In genomic region chr2:120424274-120424796, GRCh38 we compare ENCODE assay signal across 24 cellular contexts.
DNase-seq lines count a peak whose midpoint lies in the region; ATAC-seq and TF ChIP-seq lines count a peak whose summit lies in the region.
"Had no signal": no experiment of that assay in that cellular context is flagged by ENCODE, and none has a peak within 500 bp of the region (broad histone marks: within the 10 kb centered on the region; RNA-seq: fewer than 3 reads in every experiment).

No MANE protein-coding gene starts in this region.

- intact Hi-C loops in spleen (cut with DNase I; ENCODE audit: low total_unique reads), result no loop called here
- intact Hi-C loops in aorta (cut with DNase I), result no loop called here

- H3K36me3 Mint-ChIP-seq in GM23338 (ENCODE audit: low read depth), result no peaks in the 10 kb centered on the region
- H3K36me3 Mint-ChIP-seq: IgD-negative memory B cell had no signal

- ATAC-seq in GM23338 (no peak), left lobe of liver (no peak), aorta (ENCODE audit: low FRiP score) (no peak)
- ATAC-seq: HCT116 had no signal

- no peak for TF ChIP-seq CTCF in C4-2B (conservative IDR thresholded peaks at IDR 0.05)
- TF ChIP-seq CTCF in GM23338 (conservative IDR thresholded peaks at IDR 0.05; ENCODE audit: low read depth in 2 of 2), result no peak
- no peak for TF ChIP-seq CTCF in spleen (IDR thresholded peaks at IDR 0.05 in 8 of 11, conservative IDR thresholded peaks at IDR 0.05 in 3 of 11)

- no peaks in the 10 kb centered on the region for H3K9me3 ChIP-seq in spleen
- H3K9me3 ChIP-seq in aorta (ENCODE audit: control insufficient read depth, low read length), result no peaks in the 10 kb centered on the region

- peaks cover 11% of the 10 kb centered on the region for H3K4me1 Mint-ChIP-seq in GM23338
- H3K4me1 Mint-ChIP-seq: B cell, IgD-negative memory B cell had no signal

- no peak overlapping the region for H3K4me3 Mint-ChIP-seq in GM23338
- H3K4me3 Mint-ChIP-seq: B cell, IgD-negative memory B cell had no signal

- H3K9me2 ChIP-seq in GM23338 (ENCODE audit: insufficient read depth), result no peaks in the 10 kb centered on the region

- H3F3A ChIP-seq in GM23338 (replicated peaks; ENCODE audit: low read depth), result no peaks in the 10 kb centered on the region

- H3K79me2 ChIP-seq in GM23338 (replicated peaks; ENCODE audit: insufficient read depth), result no peaks in the 10 kb centered on the region

- H4K20me1 ChIP-seq in GM23338 (replicated peaks; ENCODE audit: insufficient read depth), result no peaks in the 10 kb centered on the region

- H3K4me2 ChIP-seq in GM23338, result no peak overlapping the region

- H3K27ac ChIP-seq in C4-2B (peak overlapping the region; percentile 2; the same call in 1 of the 2 replicates), GM23338 (ENCODE audit: low read depth) (no peak overlapping the region), spleen (no peak overlapping the region), caudate nucleus (ENCODE audit: low read depth, low read length) (no peak overlapping the region), aorta (ENCODE audit: low read depth in 1 of 2, low read length in 2 of 2) (no peak overlapping the region)
- H3K27ac ChIP-seq: RWPE1 had no signal

- WGBS in spleen, 5 donors, result 83 to 96% (median 86%) methylated on average over 10 to 13 of the region's 13 CpGs
- 84% methylated on average over 13 of the region's 13 CpGs for WGBS in aorta, 2 donors

- H3K4me1 ChIP-seq in GM23338 (ENCODE audit: insufficient read depth) (peaks cover 9% of the 10 kb centered on the region), spleen (no peaks in the 10 kb centered on the region), aorta (ENCODE audit: control insufficient read depth in 1 of 2, insufficient read depth in 2 of 2, low read length in 2 of 2) (no peaks in the 10 kb centered on the region)

- no peak overlapping the region for H3K27ac Mint-ChIP-seq in GM23338
- H3K27ac Mint-ChIP-seq: B cell, IgD-negative memory B cell had no signal

- H3K27me3 ChIP-seq in GM23338 (ENCODE audit: insufficient read depth) (no peaks in the 10 kb centered on the region), spleen (replicated peaks in 1 of 7) (peaks cover 0 to 54% (median 0%) of the 10 kb centered on the region in 7 donors), aorta (ENCODE audit: control insufficient read depth in 1 of 2, insufficient read depth in 2 of 2, low read length in 1 of 2) (no peaks in the 10 kb centered on the region)

- H2AFZ ChIP-seq in GM23338, result 0 out of 2 replicates have a peak overlapping the region, but pooled peaks have one; percentile 32

- no peak for DNase-seq in GM23338 (ENCODE audit: low spot score)
- peak; percentile 14 for DNase-seq in left lobe of liver (ENCODE audit: low spot score)
- DNase-seq in spleen, result peak; percentile 65
- no peak for DNase-seq in UCSD-AML1 (lab: John Stamatoyannopoulos, UW; ENCODE audit: unreplicated experiment)
- DNase-seq in midbrain (lab: John Stamatoyannopoulos, UW), result no peak
- no peak for DNase-seq in caudate nucleus (lab: John Stamatoyannopoulos, UW)
- DNase-seq in aorta, result no peak
- DNase-seq: Calu3, DMS153, DND-41, NCI-H1048, NCI-H1417, NCI-H1694 treated with DMSO at 0.1 percent for 48 hours, NCI-H2081 treated with DMSO at 0.1 percent for 48 hours, NCI-H2171, NCI-H226, NCI-H510A, NCI-H69, SHP77 had no signal

- peaks cover 18% of the 10 kb centered on the region for H3K27me3 Mint-ChIP-seq in GM23338 (ENCODE audit: insufficient read depth, low read depth, poor library complexity)

- H3K4me3 ChIP-seq in GM23338 (no peak overlapping the region), spleen (no peak overlapping the region), aorta (ENCODE audit: low read length in 2 of 2) (no peak overlapping the region)

- H3K36me3 ChIP-seq in GM23338 (ENCODE audit: insufficient read depth) (no peaks in the 10 kb centered on the region), spleen (no peaks in the 10 kb centered on the region), aorta (ENCODE audit: control insufficient read depth in 1 of 2, insufficient read depth in 2 of 2, low read length in 1 of 2) (no peaks in the 10 kb centered on the region)

- no peak for TF ChIP-seq POLR2A in spleen (IDR thresholded peaks at IDR 0.05)

- H3K9me3 Mint-ChIP-seq in GM23338, result no peaks in the 10 kb centered on the region

TF ChIP-seq in GM23338, 12 proteins besides CTCF, POLR2A, EP300 and RAD21 (continues in another document):
- no peak for TF ChIP-seq NANOG (IDR thresholded peaks at IDR 0.05; ENCODE audit: borderline replicate concordance)
- TF ChIP-seq, protein P1, sequence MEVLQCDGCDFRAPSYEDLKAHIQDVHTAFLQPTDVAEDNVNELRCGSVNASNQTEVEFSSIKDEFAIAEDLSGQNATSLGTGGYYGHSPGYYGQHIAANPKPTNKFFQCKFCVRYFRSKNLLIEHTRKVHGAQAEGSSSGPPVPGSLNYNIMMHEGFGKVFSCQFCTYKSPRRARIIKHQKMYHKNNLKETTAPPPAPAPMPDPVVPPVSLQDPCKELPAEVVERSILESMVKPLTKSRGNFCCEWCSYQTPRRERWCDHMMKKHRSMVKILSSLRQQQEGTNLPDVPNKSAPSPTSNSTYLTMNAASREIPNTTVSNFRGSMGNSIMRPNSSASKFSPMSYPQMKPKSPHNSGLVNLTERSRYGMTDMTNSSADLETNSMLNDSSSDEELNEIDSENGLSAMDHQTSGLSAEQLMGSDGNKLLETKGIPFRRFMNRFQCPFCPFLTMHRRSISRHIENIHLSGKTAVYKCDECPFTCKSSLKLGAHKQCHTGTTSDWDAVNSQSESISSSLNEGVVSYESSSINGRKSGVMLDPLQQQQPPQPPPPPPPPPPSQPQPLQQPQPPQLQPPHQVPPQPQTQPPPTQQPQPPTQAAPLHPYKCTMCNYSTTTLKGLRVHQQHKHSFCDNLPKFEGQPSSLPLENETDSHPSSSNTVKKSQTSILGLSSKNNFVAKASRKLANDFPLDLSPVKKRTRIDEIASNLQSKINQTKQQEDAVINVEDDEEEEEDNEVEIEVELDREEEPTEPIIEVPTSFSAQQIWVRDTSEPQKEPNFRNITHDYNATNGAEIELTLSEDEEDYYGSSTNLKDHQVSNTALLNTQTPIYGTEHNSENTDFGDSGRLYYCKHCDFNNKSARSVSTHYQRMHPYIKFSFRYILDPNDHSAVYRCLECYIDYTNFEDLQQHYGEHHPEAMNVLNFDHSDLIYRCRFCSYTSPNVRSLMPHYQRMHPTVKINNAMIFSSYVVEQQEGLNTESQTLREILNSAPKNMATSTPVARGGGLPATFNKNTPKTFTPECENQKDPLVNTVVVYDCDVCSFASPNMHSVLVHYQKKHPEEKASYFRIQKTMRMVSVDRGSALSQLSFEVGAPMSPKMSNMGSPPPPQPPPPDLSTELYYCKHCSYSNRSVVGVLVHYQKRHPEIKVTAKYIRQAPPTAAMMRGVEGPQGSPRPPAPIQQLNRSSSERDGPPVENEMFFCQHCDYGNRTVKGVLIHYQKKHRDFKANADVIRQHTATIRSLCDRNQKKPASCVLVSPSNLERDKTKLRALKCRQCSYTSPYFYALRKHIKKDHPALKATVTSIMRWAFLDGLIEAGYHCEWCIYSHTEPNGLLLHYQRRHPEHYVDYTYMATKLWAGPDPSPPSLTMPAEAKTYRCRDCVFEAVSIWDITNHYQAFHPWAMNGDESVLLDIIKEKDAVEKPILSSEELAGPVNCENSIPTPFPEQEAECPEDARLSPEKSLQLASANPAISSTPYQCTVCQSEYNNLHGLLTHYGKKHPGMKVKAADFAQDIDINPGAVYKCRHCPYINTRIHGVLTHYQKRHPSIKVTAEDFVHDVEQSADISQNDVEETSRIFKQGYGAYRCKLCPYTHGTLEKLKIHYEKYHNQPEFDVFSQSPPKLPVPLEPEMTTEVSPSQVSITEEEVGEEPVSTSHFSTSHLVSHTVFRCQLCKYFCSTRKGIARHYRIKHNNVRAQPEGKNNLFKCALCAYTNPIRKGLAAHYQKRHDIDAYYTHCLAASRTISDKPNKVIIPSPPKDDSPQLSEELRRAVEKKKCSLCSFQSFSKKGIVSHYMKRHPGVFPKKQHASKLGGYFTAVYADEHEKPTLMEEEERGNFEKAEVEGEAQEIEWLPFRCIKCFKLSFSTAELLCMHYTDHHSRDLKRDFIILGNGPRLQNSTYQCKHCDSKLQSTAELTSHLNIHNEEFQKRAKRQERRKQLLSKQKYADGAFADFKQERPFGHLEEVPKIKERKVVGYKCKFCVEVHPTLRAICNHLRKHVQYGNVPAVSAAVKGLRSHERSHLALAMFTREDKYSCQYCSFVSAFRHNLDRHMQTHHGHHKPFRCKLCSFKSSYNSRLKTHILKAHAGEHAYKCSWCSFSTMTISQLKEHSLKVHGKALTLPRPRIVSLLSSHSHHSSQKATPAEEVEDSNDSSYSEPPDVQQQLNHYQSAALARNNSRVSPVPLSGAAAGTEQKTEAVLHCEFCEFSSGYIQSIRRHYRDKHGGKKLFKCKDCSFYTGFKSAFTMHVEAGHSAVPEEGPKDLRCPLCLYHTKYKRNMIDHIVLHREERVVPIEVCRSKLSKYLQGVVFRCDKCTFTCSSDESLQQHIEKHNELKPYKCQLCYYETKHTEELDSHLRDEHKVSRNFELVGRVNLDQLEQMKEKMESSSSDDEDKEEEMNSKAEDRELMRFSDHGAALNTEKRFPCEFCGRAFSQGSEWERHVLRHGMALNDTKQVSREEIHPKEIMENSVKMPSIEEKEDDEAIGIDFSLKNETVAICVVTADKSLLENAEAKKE (CRISPR knock-in tag; IDR thresholded peaks at IDR 0.05), result no peak
- TF ChIP-seq ZNF114 (CRISPR knock-in tag; IDR thresholded peaks at IDR 0.05), result no peak
- no peak for TF ChIP-seq JUNB (IDR thresholded peaks at IDR 0.05; ENCODE audit: unreplicated experiment)
- TF ChIP-seq, protein P2, sequence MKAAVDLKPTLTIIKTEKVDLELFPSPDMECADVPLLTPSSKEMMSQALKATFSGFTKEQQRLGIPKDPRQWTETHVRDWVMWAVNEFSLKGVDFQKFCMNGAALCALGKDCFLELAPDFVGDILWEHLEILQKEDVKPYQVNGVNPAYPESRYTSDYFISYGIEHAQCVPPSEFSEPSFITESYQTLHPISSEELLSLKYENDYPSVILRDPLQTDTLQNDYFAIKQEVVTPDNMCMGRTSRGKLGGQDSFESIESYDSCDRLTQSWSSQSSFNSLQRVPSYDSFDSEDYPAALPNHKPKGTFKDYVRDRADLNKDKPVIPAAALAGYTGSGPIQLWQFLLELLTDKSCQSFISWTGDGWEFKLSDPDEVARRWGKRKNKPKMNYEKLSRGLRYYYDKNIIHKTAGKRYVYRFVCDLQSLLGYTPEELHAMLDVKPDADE (IDR thresholded peaks at IDR 0.05), result no peak
- TF ChIP-seq STAT1 (IDR thresholded peaks at IDR 0.05; ENCODE audit: unreplicated experiment), result no peak

Comparison
In these comparisons a context has a peak if more than half of its experiments do, and no peak if none do; other contexts are left out.
1. DNase-seq: peak in left lobe of liver (single experiment) and spleen (single experiment); none in GM23338 (single experiment), UCSD-AML1 (single experiment), midbrain (single experiment), caudate nucleus (0 of 61) and aorta (0 of 2).